Comparison of ENCODE assay signal across 8 cellular contexts in genomic region chr17:75261336-75262111, GRCh38. TPM values are rescaled to one million over a fixed set of nuclear protein-coding genes. Genes with fewer than 3 reads are reported as not detected.
DNase-seq lines count a peak whose midpoint lies in the region; ATAC-seq and TF ChIP-seq lines count a peak whose summit lies in the region.

Gene GGA3, minus strand, starts transcription at chr17:75261606. Its CDS starts 19 bp downstream, at chr17:75261587.
Gene MRPS7, plus strand, starts transcription at chr17:75261879. Its CDS starts 22 bp downstream, at chr17:75261901.

- H3K27ac Mint-ChIP-seq in Calu3 (ENCODE audit: unreplicated experiment) (peak within 1 kb of the TSS; percentile 100), IgD-negative memory B cell (peak within 1 kb of the TSS; percentile 99 to 100 (median 100))

- peaks cover 51% of the 10 kb centered on the region for H3K36me3 Mint-ChIP-seq in Calu3 (ENCODE audit: insufficient read depth, unreplicated experiment)
- no peaks in the 10 kb centered on the region for H3K36me3 Mint-ChIP-seq in IgD-negative memory B cell

- H3K4me1 ChIP-seq in OCI-LY7 (ENCODE audit: insufficient read depth, low read length, poor library complexity, severe bottlenecking) (peaks cover 26% of the 10 kb centered on the region), mucosa of descending colon (ENCODE audit: low read depth) (peaks cover 16% of the 10 kb centered on the region)

- peak within 1 kb of the TSS; percentile 62 for H2AFZ ChIP-seq in OCI-LY7 (ENCODE audit: low read length)

- DNase-seq in Calu3, result peak; percentile 96
- peak; percentile 99 for DNase-seq in OCI-LY7 (ENCODE audit: low spot score)
- peak; percentile 97 for DNase-seq in activated T-cell treated with anti-CD3 and anti-CD28 coated beads for 1 hour (ENCODE audit: low read depth)
- peak; percentile 95 for DNase-seq in epidermal melanocyte (ENCODE audit: insufficient read length, low spot score)
- DNase-seq in mucosa of descending colon, result peak; percentile 97
- DNase-seq in stimulated activated CD8-positive, alpha-beta memory T cell treated with anti-CD3 and anti-CD28 coated beads, Interleukin-4, amount 100 ng/mL, for 24 hours (ENCODE audit: low read depth), result peak; percentile 90

- H3K4me3 ChIP-seq in OCI-LY7 (ENCODE audit: low read depth, low read length, poor library complexity, severe bottlenecking) (peak within 1 kb of the TSS; percentile 79), mucosa of descending colon (peak within 1 kb of the TSS; percentile 91)

- CTCF ChIA-PET in Calu3 (lab: Charles Lee) (interaction anchor here (0.5 to 2.6 kb wide), 7 partner anchors 9 to 1560 kb away, joined by 3 to 28 read pairs (median 4); partner anchors contain the start of gene MIF4GD), OCI-LY7 (lab: Charles Lee; ENCODE audit: unreplicated experiment) (interaction anchor here (1.1 to 3.5 kb wide), 6 partner anchors 9 to 28 kb away, joined by 3 to 31 read pairs (median 5); partner anchors contain the start of genes MIF4GD and SLC25A19)

- H4K20me1 ChIP-seq in OCI-LY7 (ENCODE audit: insufficient read depth, low read length), result peaks cover 17% of the 10 kb centered on the region; the same call in 1 of the 2 replicates

- peak within 1 kb of the TSS; percentile 68 for H3K27ac ChIP-seq in OCI-LY7 (ENCODE audit: low read depth, low read length, poor library complexity, severe bottlenecking)

- no peaks in the 10 kb centered on the region for H3K9me2 ChIP-seq in OCI-LY7 (ENCODE audit: insufficient read depth, low read length)

- TF ChIP-seq CTCF in Calu3 (IDR thresholded peaks at IDR 0.05; ENCODE audit: unreplicated experiment) (no peak), OCI-LY7 (conservative IDR thresholded peaks at IDR 0.05; ENCODE audit: low read length) (no peak; the same call in none of the 2 replicates), mucosa of descending colon (IDR thresholded peaks at IDR 0.05) (no peak)

- intact Hi-C loops in Calu3 (cut with micrococcal nuclease; ENCODE audit: unreplicated experiment) (no loop called here), OCI-LY7 (cut with micrococcal nuclease; ENCODE audit: unreplicated experiment) (loop anchor here (2.0 kb wide), 1 partner anchor 151 kb away; no protein-coding TSS in a partner anchor), mucosa of descending colon (cut with DNase I, micrococcal nuclease) (no loop called here)

- H3K4me3 Mint-ChIP-seq in Calu3 (ENCODE audit: low read depth, unreplicated experiment), result peak within 1 kb of the TSS; percentile 99
- peak within 1 kb of the TSS; percentile 97 to 100 (median 99) for H3K4me3 Mint-ChIP-seq in IgD-negative memory B cell

- H3K9me3 ChIP-seq in OCI-LY7 (ENCODE audit: low read length), result no peaks in the 10 kb centered on the region
- no peaks in the 10 kb centered on the region for H3K9me3 ChIP-seq in mucosa of descending colon

- BruUV-seq in Calu3 (replicated peaks; lab: Mats Ljungman, UMichigan), result no TSS peak
- BruUV-seq in OCI-LY7 (replicated peaks; lab: Mats Ljungman, UMichigan), result no TSS peak

- H3K9me3 Mint-ChIP-seq in Calu3 (ENCODE audit: low read depth, unreplicated experiment) (no peaks in the 10 kb centered on the region), IgD-negative memory B cell (no peaks in the 10 kb centered on the region)

- ATAC-seq in GM21528 (IDR thresholded peaks at IDR 0.05; ENCODE audit: low FRiP score, unreplicated experiment), result peak; percentile 86
- peak; percentile 98 for ATAC-seq in mucosa of descending colon

- peaks cover 32% of the 10 kb centered on the region for H3K4me1 Mint-ChIP-seq in Calu3 (ENCODE audit: low read depth, unreplicated experiment)
- H3K4me1 Mint-ChIP-seq in IgD-negative memory B cell, result peaks cover 30 to 37% (median 33%) of the 10 kb centered on the region in 3 donors

- POLR2A ChIA-PET in OCI-LY7 (lab: Charles Lee), result interaction anchor here (0.6 to 4.6 kb wide), 24 partner anchors 9 to 259 kb away, joined by 3 to 59 read pairs (median 5); partner anchors contain the start of genes GRB2, MIF4GD, SLC25A19 and TMEM94

- H3K27me3 Mint-ChIP-seq in Calu3 (ENCODE audit: unreplicated experiment) (no peaks in the 10 kb centered on the region), IgD-negative memory B cell (no peaks in the 10 kb centered on the region)

- H3K79me2 ChIP-seq in OCI-LY7 (ENCODE audit: insufficient read depth, low read depth, low read length), result peaks cover 57% of the 10 kb centered on the region

- peaks cover 44% of the 10 kb centered on the region for H3K36me3 ChIP-seq in OCI-LY7 (ENCODE audit: insufficient read depth, low read length)
- peaks cover 2% of the 10 kb centered on the region for H3K36me3 ChIP-seq in mucosa of descending colon (ENCODE audit: low read depth)

- H3K4me2 ChIP-seq in OCI-LY7 (ENCODE audit: low read length), result peak within 1 kb of the TSS; percentile 92

RNA-seq across cellular contexts. Expression of gene GGA3, which starts in this region (rescaled TPM):
- 63.1 and 64.4 TPM in 2 replicates for total RNA-seq in Calu3 (2022)
- 27.8 TPM for polyA plus RNA-seq in IgD-negative memory B cell
- 52.3 and 77.6 TPM in 2 replicates for total RNA-seq in OCI-LY7 (2014; rRNA removed; shearing (Covaris generic))
- 106 and 122 TPM in 2 replicates for total RNA-seq in OCI-LY7 (2022)
- total RNA-seq in mucosa of descending colon, result 10 to 100 TPM; 45.3 to 54.8 (median 49.3) TPM

RNA-seq across cellular contexts. Expression of gene MRPS7, which starts in this region (rescaled TPM):
- 62.0 and 69.7 TPM in 2 replicates for total RNA-seq in Calu3 (2022)
- 101 TPM for polyA plus RNA-seq in IgD-negative memory B cell
- 123 and 127 TPM in 2 replicates for total RNA-seq in OCI-LY7 (2014; rRNA removed; shearing (Covaris generic))
- 90.2 and 103 TPM in 2 replicates for total RNA-seq in OCI-LY7 (2022)
- 10 to 100 TPM; 46.4 to 64.8 (median 59.5) TPM for total RNA-seq in mucosa of descending colon

Comparison
In these comparisons a context has a peak if more than half of its experiments do, and no peak if none do; other contexts are left out.
1. Peak in every context shown above with its lines: DNase-seq, ATAC-seq, H3K4me3 ChIP-seq and H3K27ac ChIP-seq.